30 cellular contexts compared by ENCODE assay signal in the genomic region with DNA sequence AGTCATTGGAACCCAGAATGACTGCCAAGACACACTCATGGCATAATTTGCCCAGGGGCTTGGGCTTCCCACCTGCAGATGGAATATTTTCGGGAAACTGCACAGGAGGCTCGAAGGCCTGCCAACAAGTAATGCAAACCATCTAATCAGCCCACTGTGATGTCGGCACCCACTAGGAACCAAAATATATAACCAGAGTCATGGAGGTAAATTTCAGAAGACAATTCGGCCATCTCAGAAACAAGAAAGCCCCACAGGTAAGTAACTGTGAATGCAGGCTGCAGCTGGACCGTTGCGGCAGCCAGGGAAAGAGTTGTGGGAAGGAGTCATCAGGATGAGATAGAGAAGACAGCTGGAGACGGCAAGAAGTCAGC.
"Had no signal": no experiment of that assay in that cellular context is flagged by ENCODE, and none has a peak within 500 bp of the region (broad histone marks: within the 10 kb centered on the region; RNA-seq: fewer than 3 reads in every experiment).

No MANE protein-coding gene starts in this region.

- H3K9me3 Mint-ChIP-seq: activated T-cell treated with anti-CD3 and anti-CD28 coated beads, Interleukin-2, amount 50 U/mL, for 72 hours; central memory CD8-positive, alpha-beta T cell; T-helper 2 cell treated with Interferon-gamma antibody and Interleukin-4, amounts not matched to agents 5 μg/mL and 100 μg/mL, for 36 hours had no signal

- H3K27me3 ChIP-seq: brain microvascular endothelial cell, dorsolateral prefrontal cortex, foreskin keratinocyte, gastrocnemius medialis had no signal

- H3K27ac ChIP-seq: brain microvascular endothelial cell, dorsolateral prefrontal cortex, foreskin keratinocyte, gastrocnemius medialis, WERI-Rb-1 had no signal

- H3K27me3 Mint-ChIP-seq: activated naive CD8-positive, alpha-beta T cell; activated T-cell treated with anti-CD3 and anti-CD28 coated beads, Interleukin-2, amount 50 U/mL, for 24 hours; central memory CD8-positive, alpha-beta T cell had no signal

- H3K36me3 ChIP-seq: brain microvascular endothelial cell, gastrocnemius medialis, WERI-Rb-1 had no signal

- H3K9me3 ChIP-seq: gastrocnemius medialis, SK-N-SH had no signal

- DNase-seq: activated B cell treated with CpG ODN at 0.5 μM for 24 hours; activated CD4-positive, alpha-beta T cell treated with anti-CD3 and anti-CD28 coated beads for 48 hours; activated CD4-positive, alpha-beta T cell treated with anti-CD3 and anti-CD28 coated beads, Interleukin-2, amount 50 U/mL, for 1 hour; activated CD4-positive, alpha-beta T cell treated with anti-CD3 and anti-CD28 coated beads, Interleukin-2, amount 50 U/mL, for 48 hours; activated CD8-positive, alpha-beta memory T cell treated with anti-CD3 and anti-CD28 coated beads, Interleukin-2, amount 50 U/mL, for 48 hours; activated CD8-positive, alpha-beta T cell treated with anti-CD3 and anti-CD28 coated beads for 36 hours; activated gamma-delta T cell; activated naive CD4-positive, alpha-beta T cell treated with anti-CD3 and anti-CD28 coated beads, Interleukin-2, amount 50 U/mL, for 16 hours; activated naive CD4-positive, alpha-beta T cell treated with Interleukin-2 at 50 U/mL for 16 hours; activated T-cell treated with anti-CD3 and anti-CD28 coated beads for 4 hours; activated T-cell treated with anti-CD3 and anti-CD28 coated beads, Interleukin-2, amount 50 U/mL, for 24 hours; activated T-cell treated with anti-CD3 and anti-CD28 coated beads, Interleukin-2, amount 50 U/mL, for 72 hours; amniotic stem cell; anterior cingulate cortex; brain microvascular endothelial cell; dorsolateral prefrontal cortex; effector memory CD4-positive, alpha-beta T cell; endodermal cell; foreskin keratinocyte; gastrocnemius medialis; SK-N-SH; T-helper 1 cell; T-helper 17 cell; T1000; WERI-Rb-1 had no signal

- H3K4me3 Mint-ChIP-seq: activated B cell treated with CpG ODN at 0.5 μM for 24 hours; activated CD8-positive, alpha-beta T cell treated with anti-CD3 and anti-CD28 coated beads for 36 hours; activated naive CD8-positive, alpha-beta T cell; activated T-cell treated with anti-CD3 and anti-CD28 coated beads, Interleukin-2, amount 50 U/mL, for 24 hours; activated T-cell treated with anti-CD3 and anti-CD28 coated beads, Interleukin-2, amount 50 U/mL, for 72 hours; central memory CD8-positive, alpha-beta T cell; endodermal cell; T-helper 17 cell; T-helper 2 cell treated with Interferon-gamma antibody and Interleukin-4, amounts not matched to agents 5 μg/mL and 100 μg/mL, for 36 hours had no signal

- H3K4me3 ChIP-seq: dorsolateral prefrontal cortex, gastrocnemius medialis had no signal

- H3K4me1 Mint-ChIP-seq: activated B cell treated with CpG ODN at 0.5 μM for 24 hours had no signal

- H3K27ac Mint-ChIP-seq: activated B cell treated with CpG ODN at 0.5 μM for 24 hours; activated CD8-positive, alpha-beta T cell treated with anti-CD3 and anti-CD28 coated beads for 36 hours; activated naive CD8-positive, alpha-beta T cell; activated T-cell treated with anti-CD3 and anti-CD28 coated beads, Interleukin-2, amount 50 U/mL, for 24 hours; activated T-cell treated with anti-CD3 and anti-CD28 coated beads, Interleukin-2, amount 50 U/mL, for 72 hours; endodermal cell; T-helper 17 cell; T-helper 2 cell treated with Interferon-gamma antibody and Interleukin-4, amounts not matched to agents 5 μg/mL and 100 μg/mL, for 36 hours had no signal

- ATAC-seq: activated CD4-positive, CD25-positive, alpha-beta regulatory T cell treated with anti-CD3 and anti-CD28 coated beads, Interleukin-2, amount 50 U/mL, for 24 hours; activated CD8-positive, alpha-beta T cell treated with anti-CD3 and anti-CD28 coated beads for 36 hours; activated T-cell treated with anti-CD3 and anti-CD28 coated beads, Interleukin-2, amount 50 U/mL, for 72 hours; esophagus mucosa; foreskin keratinocyte; gastrocnemius medialis; T-helper 17 cell had no signal
